ENCODE assay signal across 14 cellular contexts in genomic region chr15:41235228-41235627, GRCh38. TPM values are rescaled to one million over a fixed set of nuclear protein-coding genes. Genes with fewer than 3 reads are reported as not detected.
"Had no signal": no experiment of that assay in that cellular context is flagged by ENCODE, and none has a peak within 500 bp of the region (broad histone marks: within the 10 kb centered on the region; RNA-seq: fewer than 3 reads in every experiment).

No MANE protein-coding gene starts in this region.

RNA-seq across cellular contexts. Expression of gene EXD1, which starts 4.7 kb away (rescaled TPM):
- total RNA-seq: activated B cell treated with CpG ODN at 0.5 μM for 24 hours; activated CD4-positive, alpha-beta memory T cell treated with anti-CD3 and anti-CD28 coated beads for 36 hours; activated CD4-positive, alpha-beta memory T cell treated with anti-CD3 and anti-CD28 coated beads, Interleukin-2, amount 10 ng/mL, durations not matched to agents 7 days and 5 days; activated CD4-positive, alpha-beta T cell treated with anti-CD3 and anti-CD28 coated beads for 36 hours; activated CD4-positive, alpha-beta T cell treated with anti-CD3 and anti-CD28 coated beads, Interleukin-2, amount 10 ng/mL, durations not matched to agents 24 days and 14 days; activated CD4-positive, alpha-beta T cell treated with anti-CD3 and anti-CD28 coated beads, Interleukin-2, amount 10 ng/mL, durations not matched to agents 7 days and 5 days; activated CD8-positive, alpha-beta memory T cell treated with anti-CD3 and anti-CD28 coated beads for 36 hours; activated CD8-positive, alpha-beta memory T cell treated with anti-CD3 and anti-CD28 coated beads, Interleukin-2, amount 10 ng/mL, durations not matched to agents 7 days and 5 days; activated CD8-positive, alpha-beta T cell treated with anti-CD3 and anti-CD28 coated beads for 36 hours; activated CD8-positive, alpha-beta T cell treated with anti-CD3 and anti-CD28 coated beads, Interleukin-2, amount 10 ng/mL, durations not matched to agents 7 days and 5 days; T-cell; T-helper 1 cell treated with Interleukin-12 subunit alpha and Interleukin-12 subunit beta and Interleukin-4 antibody, amounts not matched to agents 30 ng/mL and 1 ng/mL, for 36 hours; T-helper 17 cell; T-helper 2 cell treated with Interferon-gamma antibody and Interleukin-4, amounts not matched to agents 100 ng/mL and 5 ng/mL, for 36 hours had no signal
